Comparison of ENCODE assay signal across 8 cellular contexts in genomic region chr10:23314835-23315239, GRCh38. TPM values are rescaled to one million over a fixed set of nuclear protein-coding genes. Genes with fewer than 3 reads are reported as not detected.
DNase-seq lines count a peak whose midpoint lies in the region; ATAC-seq, FAIRE-seq and TF ChIP-seq lines count a peak whose summit lies in the region.

No MANE protein-coding gene starts in this region.

- 0% methylated on average over 3 of the region's 3 CpGs for WGBS in A549 (ENCODE audit: missing lambda C conversion rate)

- intact Hi-C loops in MCF 10A (cut with micrococcal nuclease), result loop anchor here (1.0 to 2.0 kb wide), 5 partner anchors 126 to 388 kb away; no protein-coding TSS in a partner anchor

- POLR2A ChIA-PET in A549 (lab: Yijun Ruan, JAX) (interaction anchor here (1.4 kb wide), 1 partner anchor 124 kb away, joined by 3 read pairs; the partner anchor contains the start of gene OTUD1), MCF 10A (lab: Yijun Ruan, JAX) (interaction anchor here (0.8 to 2.0 kb wide), 6 partner anchors 13 to 388 kb away, joined by 3 to 10 read pairs (median 5); no protein-coding TSS in a partner anchor)

- CTCF ChIA-PET in A549 (lab: Yijun Ruan, JAX), result interaction anchor here (0.6 to 11.3 kb wide), 51 partner anchors 10 to 2000 kb away, joined by 3 to 176 read pairs (median 5); no protein-coding TSS in a partner anchor
- CTCF ChIA-PET in MCF 10A (lab: Yijun Ruan, JAX), result interaction anchor here (0.5 to 13.9 kb wide), 56 partner anchors 10 to 1530 kb away, joined by 3 to 304 read pairs (median 4); partner anchors contain the start of gene OTUD1

- peak; percentile 85 for TF ChIP-seq CTCF in A549 (IDR thresholded peaks at IDR 0.05)
- peak; percentile 86 for TF ChIP-seq CTCF in RWPE2 (IDR thresholded peaks at IDR 0.05; ENCODE audit: poor library complexity, severe bottlenecking)
- TF ChIP-seq CTCF in MCF 10A (IDR thresholded peaks at IDR 0.05; ENCODE audit: unreplicated experiment), result peak; percentile 67

- no peaks in the 10 kb centered on the region for H3K36me3 Mint-ChIP-seq in MCF 10A (ENCODE audit: insufficient read depth, unreplicated experiment)

- H3K4me1 ChIP-seq in A549, result no peaks in the 10 kb centered on the region
- peaks cover 8% of the 10 kb centered on the region for H3K4me1 ChIP-seq in RWPE2 (ENCODE audit: insufficient read depth, poor library complexity, severe bottlenecking)

- FAIRE-seq in A549 (lab: Jason Lieb, UNC), result peak; percentile 77

- H3K9me3 ChIP-seq in A549 (no peaks in the 10 kb centered on the region), RWPE2 (ENCODE audit: severe bottlenecking) (no peaks in the 10 kb centered on the region)

- ATAC-seq in A549 (peak; percentile 79 to 80; a peak in 5 of 6 replicates), RWPE2 (ENCODE audit: low read depth) (peak; percentile 83), GM19397 (IDR thresholded peaks at IDR 0.05; ENCODE audit: unreplicated experiment) (no peak)

- H3K9me3 Mint-ChIP-seq in MCF 10A (ENCODE audit: unreplicated experiment), result no peaks in the 10 kb centered on the region

- H3K4me3 Mint-ChIP-seq in MCF 10A (ENCODE audit: unreplicated experiment), result no peak overlapping the region

- H3K27me3 ChIP-seq in RWPE2 (ENCODE audit: insufficient read depth, poor library complexity, severe bottlenecking), result no peaks in the 10 kb centered on the region

- no peak for TF ChIP-seq EP300 in A549 (IDR thresholded peaks at IDR 0.05)

- H3K27ac ChIP-seq in A549 (no peak overlapping the region), RWPE2 (ENCODE audit: poor library complexity, severe bottlenecking) (no peak overlapping the region)

- DNase-seq in A549 (ENCODE audit: low read depth in 1 of 2, low spot score in 1 of 2) (peak; percentile 13 to 74), GF-D8 (lab: John Stamatoyannopoulos, UW) (peak; percentile 23), RWPE2 (ENCODE audit: low spot score) (no peak), MCF 10A (ENCODE audit: unreplicated experiment) (peak; percentile 90), iris pigment epithelial cell (ENCODE audit: low read depth) (peak; percentile 85)
- peak; percentile 70 for DNase-seq in Jurkat, Clone E6-1 (ENCODE audit: low read depth, low spot score)
- peak in 2 of 3 donors; percentile 11 to 14 for DNase-seq in stimulated activated CD4-positive, alpha-beta T cell treated with anti-CD3 and anti-CD28 coated beads, TNF-alpha, amount 100 ng/mL, for 1 hour (ENCODE audit: low read depth in 3 of 3, low spot score in 1 of 3)

- H3K4me3 ChIP-seq in A549 (no peak overlapping the region), RWPE2 (ENCODE audit: severe bottlenecking) (no peak overlapping the region)
- H3K4me3 ChIP-seq in Jurkat, Clone E6-1 (ENCODE audit: low read length), result no peak overlapping the region

- H3K36me3 ChIP-seq in RWPE2 (ENCODE audit: low read depth), result no peaks in the 10 kb centered on the region

- no peak overlapping the region for H3K27ac Mint-ChIP-seq in MCF 10A (ENCODE audit: low read depth, unreplicated experiment)

- no peak overlapping the region for H3K4me2 ChIP-seq in A549

- no peak for TF ChIP-seq POLR2A in A549 (IDR thresholded peaks at IDR 0.05; ENCODE audit: low read length)

- no peaks in the 10 kb centered on the region for H3K27me3 Mint-ChIP-seq in MCF 10A (ENCODE audit: insufficient read depth, unreplicated experiment)

- H3K4me1 Mint-ChIP-seq in MCF 10A (ENCODE audit: insufficient read depth, unreplicated experiment), result no peaks in the 10 kb centered on the region

- BruUV-seq in MCF 10A (replicated peaks; lab: Mats Ljungman, UMichigan), result no TSS peak

- peak; percentile 79 to 89 for TF ChIP-seq RAD21 in A549 (conservative IDR thresholded peaks at IDR 0.05 in 1 of 2, IDR thresholded peaks at IDR 0.05 in 1 of 2)

TF ChIP-seq in A549, 52 proteins besides CTCF, POLR2A, EP300 and RAD21:
- TF ChIP-seq SMC3 (IDR thresholded peaks at IDR 0.05) (peak; percentile 92), KDM5A (IDR thresholded peaks at IDR 0.05) (no peak)

RNA-seq across cellular contexts. Expression of gene C10orf67, which starts 29.8 kb away (rescaled TPM):
- polyA plus RNA-seq in A549 (2011; rRNA removed) (0.09 TPM in 1 of 2 replicates, not detected in the other), A549 (2017; fragmentation: RNase III; extraction: RNeasy Plus Mini Kit Qiagen cat#74134 plus additional on column Dnase treatment) (0.05 to 0.12 TPM (median 0.06 TPM) in 3 replicates)
- polyA plus RNA-seq in A549 (2012; cell fraction: cytosol; rRNA removed), result not detected in 2 replicates
- 0.01 TPM in 1 of 2 replicates, not detected in the other for polyA plus RNA-seq in A549 (2012; cell fraction: nucleus; rRNA removed)
- not detected in 2 replicates for polyA minus RNA-seq in A549 (2011; rRNA and poly(A)+ RNA removed)
- not detected for polyA plus RNA-seq in Jurkat, Clone E6-1 (2012; ENCODE audit: insufficient read depth, insufficient read length)
- total RNA-seq in MCF 10A (2022), result 0.15 and 0.21 TPM in 2 replicates
